Comparison of ENCODE assay signal across 20 cellular contexts in the genomic region with DNA sequence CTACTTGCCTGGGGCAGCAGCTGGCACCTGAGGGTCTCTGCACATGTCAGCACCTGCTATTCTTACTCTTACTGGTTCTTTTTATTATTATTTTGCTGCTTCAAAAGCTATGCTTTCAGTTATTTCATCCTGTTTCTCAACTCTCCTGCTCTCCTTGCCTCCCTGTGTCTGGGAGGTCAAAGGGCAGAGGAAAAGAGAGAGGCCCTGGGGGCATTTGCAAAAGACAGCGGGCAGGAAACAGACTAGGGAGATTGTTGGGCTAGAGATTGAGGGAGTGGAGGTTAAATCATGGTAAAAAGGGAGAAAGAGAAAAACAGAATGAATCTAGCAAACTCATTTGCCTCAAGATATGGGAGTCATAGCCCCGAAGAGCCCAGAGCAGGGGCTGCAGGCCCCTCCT.
"Had no signal": no experiment of that assay in that cellular context is flagged by ENCODE, and none has a peak within 500 bp of the region (broad histone marks: within the 10 kb centered on the region; RNA-seq: fewer than 3 reads in every experiment).

No MANE protein-coding gene starts in this region.

- ATAC-seq: activated CD8-positive, alpha-beta T cell treated with anti-CD3 and anti-CD28 coated beads, Interleukin-2, amount 10 ng/mL, durations not matched to agents 7 days and 5 days; gastrocnemius medialis; left lobe of liver; stimulated activated naive B cell treated with anti-CD40 and anti-IgM and Interleukin-4, amounts not matched to agents 10 μg/mL and 1 μg/mL and 100 μg/mL, for 72 hours had no signal

- H3K27me3 ChIP-seq: brain microvascular endothelial cell, colonic mucosa, gastrocnemius medialis, spleen, tibial nerve had no signal

- H3K36me3 ChIP-seq: colonic mucosa, tibial nerve had no signal

- FAIRE-seq: endometrium, kidney had no signal

- H3K27ac ChIP-seq: brain microvascular endothelial cell, colonic mucosa, gastrocnemius medialis, spleen, tibial nerve had no signal

- H3K4me1 ChIP-seq: colonic mucosa, gastrocnemius medialis had no signal

- H3K4me3 ChIP-seq: colonic mucosa, gastrocnemius medialis, lung, spleen, tibial nerve had no signal

- H3K9me3 ChIP-seq: colonic mucosa, gastrocnemius medialis, spleen, tibial nerve had no signal

- DNase-seq: activated CD4-positive, alpha-beta T cell treated with anti-CD3 and anti-CD28 coated beads, Interleukin-2, amount 10 ng/mL, durations not matched to agents 7 days and 5 days; activated CD4-positive, CD25-positive, alpha-beta regulatory T cell; activated CD8-positive, alpha-beta T cell treated with anti-CD3 and anti-CD28 coated beads, Interleukin-2, amount 10 ng/mL, durations not matched to agents 7 days and 5 days; activated naive CD4-positive, alpha-beta T cell treated with anti-CD3 and anti-CD28 coated beads for 36 hours; activated T-cell treated with anti-CD3 and anti-CD28 coated beads, Interleukin-2, amount 50 U/mL, for 24 hours; brain microvascular endothelial cell; central memory CD4-positive, alpha-beta T cell; colonic mucosa; gastrocnemius medialis; kidney; occipital lobe; posterior cingulate gyrus; spleen; stimulated activated naive B cell treated with anti-CD40 and anti-IgM and Interleukin-4, amounts not matched to agents 10 μg/mL and 1 μg/mL and 100 μg/mL, for 72 hours; T-helper 1 cell; T-helper 9 cell had no signal
